12 cellular contexts compared by ENCODE assay signal in genomic region chr13:79245937-79246574, GRCh38.
DNase-seq lines count a peak whose midpoint lies in the region; ATAC-seq, FAIRE-seq and TF ChIP-seq lines count a peak whose summit lies in the region.
"Had no signal": no experiment of that assay in that cellular context is flagged by ENCODE, and none has a peak within 500 bp of the region (broad histone marks: within the 10 kb centered on the region; RNA-seq: fewer than 3 reads in every experiment).

No MANE protein-coding gene starts in this region.

- H3K36me3 Mint-ChIP-seq in activated B cell treated with CpG ODN at 0.5 μM for 24 hours (ENCODE audit: low read depth), result no peaks in the 10 kb centered on the region

- FAIRE-seq in pancreas (lab: Jason Lieb, UNC), result no peak

- CTCF ChIA-PET in activated B cell treated with CpG ODN at 0.5 μM for 24 hours (lab: Charles Lee), result interaction anchor here (0.8 to 1.5 kb wide), 2 partner anchors 17 to 268 kb away, joined by 3 to 8 read pairs; no protein-coding TSS in a partner anchor

- intact Hi-C loops in activated B cell treated with CpG ODN at 0.5 μM for 24 hours (cut with micrococcal nuclease), result loop anchor here (1.0 to 5.0 kb wide), 4 partner anchors 51 to 1005 kb away; partner anchors contain the start of gene POU4F1
- intact Hi-C loops in pancreas (cut with DNase I), result no loop called here

- DNase-seq in activated B cell treated with CpG ODN at 0.5 μM for 24 hours, result no peak
- no peak for DNase-seq in caudate nucleus (lab: John Stamatoyannopoulos, UW)
- no peak for DNase-seq in occipital lobe (lab: John Stamatoyannopoulos, UW)
- no peak for DNase-seq in HuH-7 (ENCODE audit: low spot score)
- DNase-seq in pancreas, result no peak
- DNase-seq: activated T-cell treated with anti-CD3 and anti-CD28 coated beads, Interleukin-2, amount 50 U/mL, for 48 hours; Calu3; left cardiac atrium had no signal

- peak overlapping the region; percentile 18 for H3K27ac Mint-ChIP-seq in activated B cell treated with CpG ODN at 0.5 μM for 24 hours

- H3K27me3 ChIP-seq in pancreas, result peaks cover 0 to 9% (median 0%) of the 10 kb centered on the region in 4 donors
- H3K27me3 ChIP-seq: cardiac muscle cell had no signal

- H3K4me3 Mint-ChIP-seq in activated B cell treated with CpG ODN at 0.5 μM for 24 hours, result no peak overlapping the region

- H3K9me3 Mint-ChIP-seq in activated B cell treated with CpG ODN at 0.5 μM for 24 hours, result no peaks in the 10 kb centered on the region

- no peaks in the 10 kb centered on the region for H3K27me3 Mint-ChIP-seq in activated B cell treated with CpG ODN at 0.5 μM for 24 hours

- no peaks in the 10 kb centered on the region for H3K9me3 ChIP-seq in pancreas

- TF ChIP-seq CTCF in activated B cell treated with CpG ODN at 0.5 μM for 24 hours (IDR thresholded peaks at IDR 0.05) (no peak), pancreas (IDR thresholded peaks at IDR 0.05) (no peak)

- H3K27ac ChIP-seq in caudate nucleus (ENCODE audit: low read depth, low read length), result no peak overlapping the region
- no peak overlapping the region for H3K27ac ChIP-seq in pancreas
- H3K27ac ChIP-seq: cardiac muscle cell had no signal

- WGBS in pancreas, 2 donors, result 36 to 45% methylated on average over 7 of the region's 7 CpGs

- no peaks in the 10 kb centered on the region for H3K36me3 ChIP-seq in pancreas
- H3K36me3 ChIP-seq: cardiac muscle cell had no signal

- H3K4me1 Mint-ChIP-seq in activated B cell treated with CpG ODN at 0.5 μM for 24 hours, result peaks cover 7% of the 10 kb centered on the region

- no peak overlapping the region for H3K4me3 ChIP-seq in pancreas
- H3K4me3 ChIP-seq: cardiac muscle cell had no signal

- POLR2A ChIA-PET in activated B cell treated with CpG ODN at 0.5 μM for 24 hours (lab: Charles Lee), result no interaction called here

- ATAC-seq in GM18511 (IDR thresholded peaks at IDR 0.05; ENCODE audit: unreplicated experiment), result peak; percentile 82
- peak; percentile 55 for ATAC-seq in GM21360 (IDR thresholded peaks at IDR 0.05; ENCODE audit: unreplicated experiment)
- peak; percentile 68 for ATAC-seq in HG03139 (IDR thresholded peaks at IDR 0.05; ENCODE audit: unreplicated experiment)
- ATAC-seq in activated B cell treated with CpG ODN at 0.5 μM for 24 hours (ENCODE audit: low read depth), result no peak
- ATAC-seq in pancreas, result no peak
- ATAC-seq: left cardiac atrium had no signal

- H3K4me1 ChIP-seq in pancreas, result no peaks in the 10 kb centered on the region

Comparison
In these comparisons a context has a peak if more than half of its experiments do, and no peak if none do; other contexts are left out.
1. ATAC-seq: peak in GM18511 (single experiment), GM21360 (single experiment) and HG03139 (single experiment); none in activated B cell treated with CpG ODN at 0.5 μM for 24 hours (single experiment) and pancreas (0 of 4).